ENCODE assay signal across 1 cellular context in the genomic region with DNA sequence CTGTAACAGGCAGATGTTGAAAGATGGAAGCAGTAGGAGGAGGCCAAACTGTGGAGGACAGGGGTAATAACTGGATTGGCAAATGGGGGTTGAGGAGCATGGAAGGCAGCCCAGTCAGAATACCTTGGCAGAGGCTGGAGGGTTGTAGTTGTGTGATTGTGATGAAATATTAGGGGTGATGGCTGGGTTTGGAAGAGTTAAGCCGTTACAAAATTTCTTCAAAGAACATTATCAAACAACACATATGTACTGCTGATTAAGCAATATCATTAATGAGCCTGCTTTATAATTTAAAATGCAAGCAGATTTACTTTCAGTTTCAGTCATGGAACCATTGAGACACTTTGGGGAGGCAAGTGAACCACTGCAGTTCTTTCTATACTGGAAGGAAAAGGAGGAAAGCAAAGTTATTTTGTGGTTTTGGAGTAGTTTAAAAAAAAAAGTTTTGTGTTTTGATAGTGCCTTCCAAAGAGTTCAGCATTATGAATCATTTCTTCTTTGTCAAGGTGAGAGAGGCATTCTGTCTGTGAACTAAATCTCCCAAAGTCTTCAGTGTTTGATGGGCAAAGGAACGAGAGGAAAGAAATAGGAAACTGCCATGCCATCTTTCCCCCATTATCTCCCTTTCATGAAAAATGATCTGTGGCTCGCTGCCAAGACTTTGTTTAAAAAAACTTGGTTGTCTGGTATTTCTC.
TF ChIP-seq lines count a peak whose summit lies in the region.

No MANE protein-coding gene starts in this region.

TF ChIP-seq in SK-N-SH, 30 proteins besides CTCF, POLR2A, EP300 and RAD21 (continued from another document):
- TF ChIP-seq, protein P1, sequence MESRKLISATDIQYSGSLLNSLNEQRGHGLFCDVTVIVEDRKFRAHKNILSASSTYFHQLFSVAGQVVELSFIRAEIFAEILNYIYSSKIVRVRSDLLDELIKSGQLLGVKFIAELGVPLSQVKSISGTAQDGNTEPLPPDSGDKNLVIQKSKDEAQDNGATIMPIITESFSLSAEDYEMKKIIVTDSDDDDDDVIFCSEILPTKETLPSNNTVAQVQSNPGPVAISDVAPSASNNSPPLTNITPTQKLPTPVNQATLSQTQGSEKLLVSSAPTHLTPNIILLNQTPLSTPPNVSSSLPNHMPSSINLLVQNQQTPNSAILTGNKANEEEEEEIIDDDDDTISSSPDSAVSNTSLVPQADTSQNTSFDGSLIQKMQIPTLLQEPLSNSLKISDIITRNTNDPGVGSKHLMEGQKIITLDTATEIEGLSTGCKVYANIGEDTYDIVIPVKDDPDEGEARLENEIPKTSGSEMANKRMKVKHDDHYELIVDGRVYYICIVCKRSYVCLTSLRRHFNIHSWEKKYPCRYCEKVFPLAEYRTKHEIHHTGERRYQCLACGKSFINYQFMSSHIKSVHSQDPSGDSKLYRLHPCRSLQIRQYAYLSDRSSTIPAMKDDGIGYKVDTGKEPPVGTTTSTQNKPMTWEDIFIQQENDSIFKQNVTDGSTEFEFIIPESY (IDR thresholded peaks at IDR 0.05; ENCODE audit: borderline replicate concordance, low read depth) = 0 out of 2 replicates have a peak, but pooled peaks have one; percentile 44
- TF ChIP-seq EZH2phosphoT487 (IDR thresholded peaks at IDR 0.05; ENCODE audit: borderline replicate concordance, low read depth) (no peak), TEAD4 (IDR thresholded peaks at IDR 0.05; ENCODE audit: borderline replicate concordance, insufficient read depth) (peak; percentile 88), MXI1 (IDR thresholded peaks at IDR 0.05; ENCODE audit: low read depth, low read length) (peak; percentile 39; the same call in 1 of the 2 replicates), FOXM1 (IDR thresholded peaks at IDR 0.05; ENCODE audit: low read depth) (peak; percentile 67; the same call in 1 of the 2 replicates), GATA2 (CRISPR knock-in tag; IDR thresholded peaks at IDR 0.05) (peak; percentile 84), ELF1 (IDR thresholded peaks at IDR 0.05) (peak; percentile 38; the same call in 1 of the 2 replicates), RCOR1 (IDR thresholded peaks at IDR 0.05; ENCODE audit: low read length) (peak; percentile 33; the same call in 1 of the 2 replicates), SIN3A (IDR thresholded peaks at IDR 0.05; ENCODE audit: borderline replicate concordance, low read depth, low read length) (no peak), RFX5 (IDR thresholded peaks at IDR 0.05; ENCODE audit: low read length) (0 out of 2 replicates have a peak, but pooled peaks have one; percentile 10), FOSL2 (IDR thresholded peaks at IDR 0.05; ENCODE audit: borderline replicate concordance, low read depth) (peak; percentile 77), JUND (IDR thresholded peaks at IDR 0.05) (peak; percentile 82), TCF12 (IDR thresholded peaks at IDR 0.05) (peak; percentile 97), RXRA (IDR thresholded peaks at IDR 0.05; ENCODE audit: borderline replicate concordance, low read depth) (peak; percentile 83), POLR2AphosphoS5 (IDR thresholded peaks at IDR 0.05; ENCODE audit: low read depth, low read length) (peak; percentile 77; the same call in 1 of the 2 replicates)
- TF ChIP-seq, protein P2, sequence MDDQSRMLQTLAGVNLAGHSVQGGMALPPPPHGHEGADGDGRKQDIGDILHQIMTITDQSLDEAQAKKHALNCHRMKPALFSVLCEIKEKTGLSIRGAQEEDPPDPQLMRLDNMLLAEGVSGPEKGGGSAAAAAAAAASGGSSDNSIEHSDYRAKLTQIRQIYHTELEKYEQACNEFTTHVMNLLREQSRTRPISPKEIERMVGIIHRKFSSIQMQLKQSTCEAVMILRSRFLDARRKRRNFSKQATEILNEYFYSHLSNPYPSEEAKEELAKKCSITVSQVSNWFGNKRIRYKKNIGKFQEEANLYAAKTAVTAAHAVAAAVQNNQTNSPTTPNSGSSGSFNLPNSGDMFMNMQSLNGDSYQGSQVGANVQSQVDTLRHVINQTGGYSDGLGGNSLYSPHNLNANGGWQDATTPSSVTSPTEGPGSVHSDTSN (IDR thresholded peaks at IDR 0.05) = peak; percentile 94
- TF ChIP-seq, protein P3, sequence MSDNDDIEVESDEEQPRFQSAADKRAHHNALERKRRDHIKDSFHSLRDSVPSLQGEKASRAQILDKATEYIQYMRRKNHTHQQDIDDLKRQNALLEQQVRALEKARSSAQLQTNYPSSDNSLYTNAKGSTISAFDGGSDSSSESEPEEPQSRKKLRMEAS (IDR thresholded peaks at IDR 0.05; ENCODE audit: low read depth) = 0 out of 2 replicates have a peak, but pooled peaks have one; percentile 43
- TF ChIP-seq, protein P4, sequence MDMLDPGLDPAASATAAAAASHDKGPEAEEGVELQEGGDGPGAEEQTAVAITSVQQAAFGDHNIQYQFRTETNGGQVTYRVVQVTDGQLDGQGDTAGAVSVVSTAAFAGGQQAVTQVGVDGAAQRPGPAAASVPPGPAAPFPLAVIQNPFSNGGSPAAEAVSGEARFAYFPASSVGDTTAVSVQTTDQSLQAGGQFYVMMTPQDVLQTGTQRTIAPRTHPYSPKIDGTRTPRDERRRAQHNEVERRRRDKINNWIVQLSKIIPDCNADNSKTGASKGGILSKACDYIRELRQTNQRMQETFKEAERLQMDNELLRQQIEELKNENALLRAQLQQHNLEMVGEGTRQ (IDR thresholded peaks at IDR 0.05; ENCODE audit: borderline replicate concordance, low read depth, low read length) = no peak
